ENCODE assay signal across 1 cellular context in genomic region chr9:33249087-33249657, GRCh38.
TF ChIP-seq lines count a peak whose summit lies in the region.

No MANE protein-coding gene starts in this region.

TF ChIP-seq in K562, 482 proteins besides CTCF, POLR2A, EP300 and RAD21:
- TF ChIP-seq ZNF57 (CRISPR knock-in tag; IDR thresholded peaks at IDR 0.05) (no peak), THAP12 (CRISPR knock-in tag; IDR thresholded peaks at IDR 0.05) (no peak)
